16 cellular contexts compared by ENCODE assay signal in the genomic region with DNA sequence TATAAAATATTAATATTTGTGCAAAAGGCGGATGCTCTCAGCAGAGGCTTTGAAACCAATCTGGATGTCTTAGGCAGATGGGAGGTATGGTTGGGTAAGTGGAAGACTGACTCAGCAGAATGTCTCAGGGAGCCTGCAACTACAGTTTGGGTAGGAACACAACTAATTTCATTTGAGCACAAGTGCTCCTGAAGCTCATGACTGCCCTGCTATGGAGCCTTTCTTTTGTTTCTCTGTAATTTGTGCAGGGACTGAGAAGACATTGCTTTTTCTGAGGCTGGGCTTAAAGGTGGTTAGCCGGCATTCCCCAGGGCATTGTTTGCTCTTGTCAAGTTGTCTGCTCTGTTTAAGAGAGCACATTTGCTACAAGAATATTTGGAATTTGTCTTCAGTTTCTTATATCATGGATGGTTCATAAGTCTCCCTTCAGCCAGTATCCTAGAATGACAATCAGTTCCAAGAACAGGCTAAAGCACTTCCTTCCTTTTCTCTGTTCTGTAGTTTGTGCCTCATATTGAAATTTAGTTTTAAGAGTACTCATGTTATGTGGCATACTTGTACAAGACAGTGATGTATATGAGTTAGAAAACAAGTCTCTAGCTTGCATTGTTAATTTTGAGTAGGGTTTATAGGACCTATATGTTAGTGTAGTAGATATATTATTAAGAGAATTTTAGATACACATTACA.
A peak's percentile ranks its signal among the peaks of the same experiment; 100 is the strongest.
DNase-seq lines count a peak whose midpoint lies in the region; ATAC-seq and TF ChIP-seq lines count a peak whose summit lies in the region.
"Had no signal": no experiment of that assay in that cellular context is flagged by ENCODE, and none has a peak within 500 bp of the region (broad histone marks: within the 10 kb centered on the region; RNA-seq: fewer than 3 reads in every experiment).

No MANE protein-coding gene starts in this region.

- H3K27me3 ChIP-seq in OCI-LY3 (ENCODE audit: low read depth, low read length) (no peaks in the 10 kb centered on the region), psoas muscle (ENCODE audit: insufficient read depth in 3 of 3, low read length in 2 of 3) (no peaks in the 10 kb centered on the region)
- H3K27me3 ChIP-seq: breast epithelium, heart left ventricle had no signal

- no peak overlapping the region for H3K27ac ChIP-seq in OCI-LY3 (ENCODE audit: low read length)
- no peak overlapping the region for H3K27ac ChIP-seq in psoas muscle
- H3K27ac ChIP-seq: breast epithelium, heart left ventricle had no signal

- intact Hi-C loops in psoas muscle (cut with DNase I) = no loop called here

- H2AFZ ChIP-seq in OCI-LY3 (ENCODE audit: low read depth, low read length) = no peak overlapping the region

- WGBS in psoas muscle, 3 donors = 73 to 91% (median 80%) methylated on average over 2 of the region's 2 CpGs

- peak overlapping the region; percentile 42 for H3K4me2 ChIP-seq in OCI-LY3 (ENCODE audit: low read length)
- H3K4me2 ChIP-seq: smooth muscle cell had no signal

- ATAC-seq in psoas muscle (peak in 3 of 4 donors; percentile 27 to 55 (median 45)), GM19455 (IDR thresholded peaks at IDR 0.05; ENCODE audit: unreplicated experiment) (no peak)
- ATAC-seq: activated CD8-positive, alpha-beta T cell treated with anti-CD3 and anti-CD28 coated beads, Interleukin-2, amount 10 ng/mL, durations not matched to agents 7 days and 5 days; heart left ventricle had no signal

- H3K9me3 ChIP-seq in OCI-LY3 (ENCODE audit: insufficient read depth, low read length) = 0 out of 2 replicates have a peak, but pooled peaks cover 3% of the 10 kb centered on the region
- H3K9me3 ChIP-seq in psoas muscle = no peaks in the 10 kb centered on the region
- H3K9me3 ChIP-seq: Caco-2 had no signal

- H3K36me3 ChIP-seq in OCI-LY3 (replicated peaks; ENCODE audit: low read depth, low read length) (peaks cover 9% of the 10 kb centered on the region), psoas muscle (ENCODE audit: insufficient read depth in 1 of 2, low read depth in 1 of 2) (no peaks in the 10 kb centered on the region)
- H3K36me3 ChIP-seq: breast epithelium, heart left ventricle had no signal

- peaks cover 31% of the 10 kb centered on the region for H4K20me1 ChIP-seq in OCI-LY3 (ENCODE audit: insufficient read depth, low read length)

- peak; percentile 52 for DNase-seq in NCI-H2171 treated with DMSO at 0.1 percent for 48 hours (lab: John Stamatoyannopoulos, UW)
- no peak for DNase-seq in NCI-H2171 (lab: John Stamatoyannopoulos, UW)
- DNase-seq in fibroblast of gingiva (ENCODE audit: low read depth) = peak; percentile 15
- DNase-seq in psoas muscle = no peak
- no peak for DNase-seq in stimulated activated naive CD4-positive, alpha-beta T cell (lab: John Stamatoyannopoulos, UW)
- no peak for DNase-seq in SKM-1 treated with dmso at 0.1 percent for 144 hours (lab: John Stamatoyannopoulos, UW; ENCODE audit: unreplicated experiment)
- DNase-seq: activated CD8-positive, alpha-beta T cell treated with anti-CD3 and anti-CD28 coated beads, Interleukin-2, amount 10 ng/mL, durations not matched to agents 7 days and 5 days; activated naive CD4-positive, alpha-beta T cell; Caco-2; heart left ventricle; NCI-H1694; NCI-H82 had no signal

- no peak overlapping the region for H3K4me3 ChIP-seq in OCI-LY3 (ENCODE audit: low read length)
- H3K4me3 ChIP-seq in psoas muscle = no peak overlapping the region
- H3K4me3 ChIP-seq: breast epithelium, heart left ventricle, smooth muscle cell had no signal

- H3K4me1 ChIP-seq in OCI-LY3 (ENCODE audit: low read length) (peaks cover 31% of the 10 kb centered on the region), psoas muscle (peaks cover 35% of the 10 kb centered on the region)
- H3K4me1 ChIP-seq: breast epithelium, Caco-2 had no signal

- TF ChIP-seq CTCF in OCI-LY3 (IDR thresholded peaks at IDR 0.05; ENCODE audit: low read depth, low read length) (no peak), psoas muscle (IDR thresholded peaks at IDR 0.05) (no peak)

- peaks cover 18% of the 10 kb centered on the region; the same call in 1 of the 2 replicates for H3K79me2 ChIP-seq in OCI-LY3 (ENCODE audit: low read length)

- no peak overlapping the region for H3K9ac ChIP-seq in OCI-LY3 (ENCODE audit: low read length)

Comparison
In these comparisons a context has a peak if more than half of its experiments do, and no peak if none do; other contexts are left out.
1. DNase-seq: peak in NCI-H2171 treated with DMSO at 0.1 percent for 48 hours (single experiment) and fibroblast of gingiva (single experiment); none in NCI-H2171 (single experiment), psoas muscle (0 of 2), stimulated activated naive CD4-positive, alpha-beta T cell (0 of 6) and SKM-1 treated with dmso at 0.1 percent for 144 hours (single experiment).